In the genomic region with DNA sequence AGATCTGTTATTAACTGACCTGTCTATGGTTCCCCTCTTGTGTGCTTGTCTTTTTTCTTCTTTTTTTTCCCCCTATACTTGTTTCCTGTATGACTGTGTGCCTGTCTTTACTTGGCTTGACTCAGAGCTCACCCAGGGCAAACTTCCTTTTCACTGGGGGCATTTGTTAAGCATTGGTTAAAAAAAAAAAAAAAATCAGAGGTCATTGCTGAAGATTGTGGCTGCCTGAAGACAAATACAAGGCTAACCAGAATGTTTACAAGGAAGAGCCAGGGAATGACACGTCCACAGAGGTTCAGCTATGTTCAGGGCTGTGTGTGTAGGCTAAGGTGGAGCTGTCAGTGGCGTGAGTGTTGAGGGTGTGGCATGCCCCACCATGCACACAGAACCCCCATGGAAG, we compare ENCODE assay signal across 10 cellular contexts. TPM values are rescaled to one million over a fixed set of nuclear protein-coding genes. Genes with fewer than 3 reads are reported as not detected.
DNase-seq lines count a peak whose midpoint lies in the region; ATAC-seq, FAIRE-seq and TF ChIP-seq lines count a peak whose summit lies in the region.
"Had no signal": no experiment of that assay in that cellular context is flagged by ENCODE, and none has a peak within 500 bp of the region (broad histone marks: within the 10 kb centered on the region; RNA-seq: fewer than 3 reads in every experiment).

No MANE protein-coding gene starts in this region.

- peak overlapping the region; percentile 21 for H2AFZ ChIP-seq in mammary epithelial cell (ENCODE audit: low read depth, low read length)
- no peak overlapping the region for H2AFZ ChIP-seq in HepG2 (ENCODE audit: low read length)

- peak overlapping the region; percentile 12 for H3K4me3 Mint-ChIP-seq in Caco-2 (ENCODE audit: unreplicated experiment)
- H3K4me3 Mint-ChIP-seq in activated T-cell treated with anti-CD3 and anti-CD28 coated beads, Interleukin-2, amount 50 U/mL, for 4 hours = no peak overlapping the region

- no peak overlapping the region for H3K9ac ChIP-seq in mammary epithelial cell (ENCODE audit: insufficient read depth, low read length)
- H3K9ac ChIP-seq in HepG2 (ENCODE audit: insufficient read depth, low read depth, low read length) = no peak overlapping the region

- H3K36me3 Mint-ChIP-seq in Caco-2 (ENCODE audit: insufficient read depth, unreplicated experiment) = peaks cover 29% of the 10 kb centered on the region
- peaks cover 22% of the 10 kb centered on the region for H3K36me3 Mint-ChIP-seq in activated T-cell treated with anti-CD3 and anti-CD28 coated beads, Interleukin-2, amount 50 U/mL, for 4 hours (ENCODE audit: insufficient read depth)

- dilution Hi-C loops in mammary epithelial cell (cut with HindIII; ENCODE audit: low sequenced_read_pairs) = no loop called here

- H4K20me1 ChIP-seq in mammary epithelial cell (ENCODE audit: insufficient read depth, low read length) (no peaks in the 10 kb centered on the region), HepG2 (ENCODE audit: insufficient read depth, low read length) (no peaks in the 10 kb centered on the region)

- TF ChIP-seq CTCF in Caco-2 (IDR thresholded peaks at IDR 0.05; ENCODE audit: insufficient read depth in 1 of 2, low read depth in 1 of 2, low read length in 1 of 2, severe bottlenecking in 1 of 2, unreplicated experiment in 1 of 2) (no peak), mammary epithelial cell (conservative IDR thresholded peaks at IDR 0.05 in 1 of 2, IDR thresholded peaks at IDR 0.05 in 1 of 2; ENCODE audit: extremely low read depth in 1 of 2, insufficient read depth in 1 of 2, low read depth in 1 of 2, low read length in 2 of 2) (no peak), HepG2 (CRISPR knock-in tag; IDR thresholded peaks at IDR 0.05) (no peak), heart left ventricle (IDR thresholded peaks at IDR 0.05) (no peak)

- TF ChIP-seq EP300 in HepG2 (IDR thresholded peaks at IDR 0.05; ENCODE audit: low read depth in 2 of 2, low read length in 2 of 2) (no peak), HepG2 (CRISPR knock-in tag; IDR thresholded peaks at IDR 0.05; ENCODE audit: borderline replicate concordance) (no peak)

- peaks cover 68% of the 10 kb centered on the region for H3K79me2 ChIP-seq in mammary epithelial cell (ENCODE audit: insufficient read depth, low read length)
- H3K79me2 ChIP-seq in HepG2 (ENCODE audit: insufficient read depth, low read length) = peaks cover 5% of the 10 kb centered on the region

- CTCF ChIA-PET in Caco-2 (lab: Charles Lee) (interaction anchor here (1.4 kb wide), 1 partner anchor 40 kb away, joined by 6 read pairs; no protein-coding TSS in a partner anchor), mammary epithelial cell (lab: Charles Lee; ENCODE audit: low non-redundant PET) (no interaction called here), HepG2 (lab: Yijun Ruan, JAX; ENCODE audit: low intra/inter-chr PET ratio, low total read pairs) (no interaction called here)

- 50% methylated on average over 1 of the region's 2 CpGs for WGBS in mammary epithelial cell (ENCODE audit: low coverage, missing lambda C conversion rate)
- 53% methylated on average over 2 of the region's 2 CpGs for WGBS in HepG2 (ENCODE audit: low lambda C conversion rate)
- WGBS in heart left ventricle, 4 donors = 78 to 88% (median 82%) methylated on average over 2 of the region's 2 CpGs

- no TSS peak for BruUV-seq in Caco-2 (replicated peaks; lab: Mats Ljungman, UMichigan)
- no TSS peak for BruUV-seq in mammary epithelial cell (replicated peaks; lab: Mats Ljungman, UMichigan)
- BruUV-seq in HepG2 (replicated peaks; lab: Mats Ljungman, UMichigan) = no TSS peak

- no peak for TF ChIP-seq POLR2A in HepG2 (IDR thresholded peaks at IDR 0.05; ENCODE audit: insufficient read depth in 1 of 2, low read depth in 2 of 2, low read length in 2 of 2)
- no peak for TF ChIP-seq POLR2A in heart left ventricle (IDR thresholded peaks at IDR 0.05)

- H3K9me3 ChIP-seq in Caco-2 (no peaks in the 10 kb centered on the region), MG63 (peaks cover 6% of the 10 kb centered on the region), mammary epithelial cell (replicated peaks; ENCODE audit: insufficient read depth, low read length) (no peaks in the 10 kb centered on the region), HepG2 (ENCODE audit: low read length) (no peaks in the 10 kb centered on the region), heart left ventricle (no peaks in the 10 kb centered on the region)

- DNase-seq in Caco-2 (no peak), MG63 (peak; percentile 17), mammary epithelial cell (peak; percentile 76), HepG2 (ENCODE audit: low spot score) (peak; percentile 46), heart left ventricle (no peak), NCI-H1048 (lab: John Stamatoyannopoulos, UW) (no peak)
- DNase-seq in activated T-cell treated with anti-CD3 and anti-CD28 coated beads, Interleukin-2, amount 50 U/mL, for 4 hours = no peak
- DNase-seq: NCI-H187 had no signal

- H3K4me2 ChIP-seq in mammary epithelial cell (ENCODE audit: insufficient read depth, low read depth, low read length) (peak overlapping the region; percentile 53), HepG2 (ENCODE audit: low read depth, low read length) (no peak overlapping the region)

- in situ Hi-C loops in mammary epithelial cell (cut with MboI; ENCODE audit: low sequenced_read_pairs in 2 of 2) = no loop called here
- in situ Hi-C loops in HepG2 (cut with HindIII; ENCODE audit: extremely low pct_ligation_motif_present, low pct_unique_long_range_greater_than_20kb) = no loop called here

- intact Hi-C loops in Caco-2 (cut with micrococcal nuclease; ENCODE audit: unreplicated experiment) (no loop called here), mammary epithelial cell (cut with micrococcal nuclease) (no loop called here), HepG2 (cut with micrococcal nuclease; ENCODE audit: unreplicated experiment) (no loop called here), heart left ventricle (cut with DNase I) (loop anchor here in 1 of 10 donors (5.0 kb wide), 1 partner anchor 44 kb away; no protein-coding TSS in a partner anchor)

- peaks cover 10% of the 10 kb centered on the region for H3K9me3 Mint-ChIP-seq in Caco-2 (ENCODE audit: unreplicated experiment)
- no peaks in the 10 kb centered on the region for H3K9me3 Mint-ChIP-seq in activated T-cell treated with anti-CD3 and anti-CD28 coated beads, Interleukin-2, amount 50 U/mL, for 4 hours

- H3K36me3 ChIP-seq in Caco-2 (ENCODE audit: control insufficient read depth, insufficient read depth, low read length) = peaks cover 2% of the 10 kb centered on the region
- no peaks in the 10 kb centered on the region; the same call in 1 of the 2 replicates for H3K36me3 ChIP-seq in MG63
- no peaks in the 10 kb centered on the region for H3K36me3 ChIP-seq in mammary epithelial cell (ENCODE audit: insufficient read depth, low read length)
- peaks cover 4 to 16% of the 10 kb centered on the region in 2 experiments for H3K36me3 ChIP-seq in HepG2 (replicated peaks in 1 of 2; ENCODE audit: control insufficient read depth in 1 of 2, insufficient read depth in 2 of 2, low read length in 2 of 2)
- peaks cover 0 to 23% (median 9%) of the 10 kb centered on the region in 9 donors for H3K36me3 ChIP-seq in heart left ventricle

- H3K27ac ChIP-seq in mammary epithelial cell (ENCODE audit: insufficient read depth, low read depth, low read length) = peak overlapping the region; percentile 67
- H3K27ac ChIP-seq in HepG2 (ENCODE audit: extremely low read length, insufficient read depth, low read length) = peak overlapping the region; percentile 39
- no peak overlapping the region for H3K27ac ChIP-seq in heart left ventricle
- H3K27ac ChIP-seq: C4-2B had no signal

- no peak for FAIRE-seq in HepG2 (lab: Jason Lieb, UNC)

- POLR2A ChIA-PET in Caco-2 (lab: Charles Lee) = interaction anchor here (0.5 kb wide), 1 partner anchor 65 kb away, joined by 3 read pairs; no protein-coding TSS in a partner anchor
- POLR2A ChIA-PET in HepG2 (lab: Yijun Ruan, JAX) = interaction anchor here (0.9 kb wide), 1 partner anchor 47 kb away, joined by 3 read pairs; the partner anchor contains the start of gene LNX2

- H3K4me3 ChIP-seq in Caco-2 (ENCODE audit: low read depth, low read length) (no peak overlapping the region), MG63 (no peak overlapping the region), mammary epithelial cell (replicated peaks in 1 of 3; ENCODE audit: insufficient read depth in 1 of 3, low read depth in 2 of 3, low read length in 3 of 3) (no peak overlapping the region), HepG2 (replicated peaks in 1 of 3; ENCODE audit: insufficient read depth in 1 of 3, low read depth in 2 of 3, low read length in 3 of 3) (no peak overlapping the region), heart left ventricle (no peak overlapping the region)

- H3K27ac Mint-ChIP-seq in Caco-2 (ENCODE audit: unreplicated experiment) = peak overlapping the region; percentile 59

- ATAC-seq in HepG2 (peak; percentile 74), heart left ventricle (no peak), HG03521 (IDR thresholded peaks at IDR 0.05; ENCODE audit: unreplicated experiment) (no peak)
- no peak for ATAC-seq in activated T-cell treated with anti-CD3 and anti-CD28 coated beads, Interleukin-2, amount 50 U/mL, for 4 hours

- H3K27me3 ChIP-seq in Caco-2 (replicated peaks; ENCODE audit: control insufficient read depth, insufficient read depth, low read length) (no peaks in the 10 kb centered on the region), MG63 (no peaks in the 10 kb centered on the region), mammary epithelial cell (ENCODE audit: insufficient read depth, low read length) (no peaks in the 10 kb centered on the region), HepG2 (ENCODE audit: control insufficient read depth in 1 of 2, insufficient read depth in 2 of 2, low read length in 2 of 2) (no peaks in the 10 kb centered on the region), heart left ventricle (no peaks in the 10 kb centered on the region)

- no peaks in the 10 kb centered on the region for H3K4me1 ChIP-seq in Caco-2
- peaks cover 25% of the 10 kb centered on the region for H3K4me1 ChIP-seq in mammary epithelial cell (ENCODE audit: insufficient read depth, low read length)
- peaks cover 19% of the 10 kb centered on the region for H3K4me1 ChIP-seq in HepG2 (ENCODE audit: insufficient read depth, low read length)
- H3K4me1 ChIP-seq in heart left ventricle = peaks cover 0 to 7% (median under 1%) of the 10 kb centered on the region in 12 donors

- peaks cover 11% of the 10 kb centered on the region for H3K4me1 Mint-ChIP-seq in Caco-2 (ENCODE audit: low read depth, unreplicated experiment)
- H3K4me1 Mint-ChIP-seq in activated T-cell treated with anti-CD3 and anti-CD28 coated beads, Interleukin-2, amount 50 U/mL, for 4 hours (ENCODE audit: low read depth) = peaks cover 22% of the 10 kb centered on the region

- no peak for TF ChIP-seq RAD21 in HepG2 (CRISPR knock-in tag; IDR thresholded peaks at IDR 0.05)

- H3K27me3 Mint-ChIP-seq in Caco-2 (ENCODE audit: insufficient read depth, unreplicated experiment) = no peaks in the 10 kb centered on the region
- H3K27me3 Mint-ChIP-seq in activated T-cell treated with anti-CD3 and anti-CD28 coated beads, Interleukin-2, amount 50 U/mL, for 4 hours (ENCODE audit: low read depth) = no peaks in the 10 kb centered on the region

RNA-seq across cellular contexts. Expression of gene LNX2, which starts 47.1 kb away (rescaled TPM):
- total RNA-seq in Caco-2 (2022) (23.8 and 24.4 TPM in 2 replicates), mammary epithelial cell (10 to 100 TPM; 16.1 to 26.3 TPM), HepG2 (2016; rRNA removed; fragmentation: Illumina TruSeq; extraction: Trizol) (9.7 and 13.1 TPM in 2 replicates), heart left ventricle (10 to 100 TPM; 10.7 to 18.7 (median 14.9) TPM)
- 4.0 and 7.5 TPM in 2 replicates for total RNA-seq in MG63 (2014; rRNA removed; shearing (Covaris generic); ENCODE audit: low replicate concordance)
- polyA plus RNA-seq in mammary epithelial cell (10.0 TPM), HepG2 (2011; rRNA removed) (8.1 and 9.2 TPM in 2 replicates), heart left ventricle (1 to 10 TPM; 3.6 to 9.3 TPM)
- polyA minus RNA-seq in mammary epithelial cell = 24.8 TPM
- 3.3 and 3.9 TPM in 2 replicates for total RNA-seq in HepG2 (2016; cell fraction: cytosol; rRNA removed; fragmentation: Illumina TruSeq; extraction: Trizol; ENCODE audit: low read depth)
- total RNA-seq in HepG2 (2016; cell fraction: insoluble cytoplasmic fraction; rRNA removed; fragmentation: Illumina TruSeq; extraction: Trizol) = 9.5 and 13.3 TPM in 2 replicates
- total RNA-seq in HepG2 (2016; cell fraction: membrane; rRNA removed; fragmentation: Illumina TruSeq; extraction: Trizol) = 4.9 and 5.9 TPM in 2 replicates
- total RNA-seq in HepG2 (2016; cell fraction: nucleus; rRNA removed; fragmentation: Illumina TruSeq; extraction: Trizol) = 9.0 and 9.9 TPM in 2 replicates
- 5.4 and 6.7 TPM in 2 replicates for polyA plus RNA-seq in HepG2 (2011; cell fraction: cytosol; rRNA removed)
- 4.8 and 5.3 TPM in 2 replicates for polyA plus RNA-seq in HepG2 (2011; cell fraction: nucleus; rRNA removed)
- 6.9 and 8.2 TPM in 2 replicates for polyA plus RNA-seq in HepG2 (2012)
- polyA plus RNA-seq in HepG2 (2016; cell fraction: cytosol; fragmentation: Illumina TruSeq; extraction: Trizol; ENCODE audit: low read depth) = 0.50 and 0.63 TPM in 2 replicates
- 14.1 and 14.2 TPM in 2 replicates for polyA plus RNA-seq in HepG2 (2016; cell fraction: insoluble cytoplasmic fraction; fragmentation: Illumina TruSeq; extraction: Trizol; ENCODE audit: low read depth)
- 2.3 and 3.1 TPM in 2 replicates for polyA plus RNA-seq in HepG2 (2016; cell fraction: membrane; fragmentation: Illumina TruSeq; extraction: Trizol; ENCODE audit: low read depth)
- 7.6 and 7.8 TPM in 2 replicates for polyA plus RNA-seq in HepG2 (2016; cell fraction: nucleus; fragmentation: Illumina TruSeq; extraction: Trizol; ENCODE audit: insufficient read depth, low read depth)
- polyA minus RNA-seq in HepG2 (2011; rRNA and poly(A)+ RNA removed; ENCODE audit: low replicate concordance) = 11.6 and 15.0 TPM in 2 replicates
- 12.0 and 13.0 TPM in 2 replicates for polyA minus RNA-seq in HepG2 (2011; cell fraction: cytosol; rRNA and poly(A)+ RNA removed)
- polyA minus RNA-seq in HepG2 (2011; cell fraction: nucleus; rRNA and poly(A)+ RNA removed) = 24.6 and 26.7 TPM in 2 replicates
- 1 to 10 TPM; 2.8 to 3.4 (median 2.8) TPM for total RNA-seq in activated T-cell treated with anti-CD3 and anti-CD28 coated beads, Interleukin-2, amount 50 U/mL, for 4 hours

RNA-seq across cellular contexts. Expression of gene POLR1D, which starts 48.4 kb away (rescaled TPM):
- total RNA-seq in Caco-2 (2022) (198 and 201 TPM in 2 replicates), mammary epithelial cell (100 to 1,000 TPM in 1 of 2 donors, 10 to 100 TPM in 1; 89.0 to 140 TPM), HepG2 (2016; rRNA removed; fragmentation: Illumina TruSeq; extraction: Trizol) (181 and 183 TPM in 2 replicates), heart left ventricle (100 to 1,000 TPM in 2 of 9 donors, 10 to 100 TPM in 7; 70.1 to 103 (median 87.4) TPM)
- 138 and 145 TPM in 2 replicates for total RNA-seq in MG63 (2014; rRNA removed; shearing (Covaris generic); ENCODE audit: low replicate concordance)
- polyA plus RNA-seq in mammary epithelial cell (134 TPM), HepG2 (2011; rRNA removed) (406 and 490 TPM in 2 replicates), heart left ventricle (100 to 1,000 TPM in 1 of 2 donors, 10 to 100 TPM in 1; 68.4 to 152 TPM)
- 75.5 TPM for polyA minus RNA-seq in mammary epithelial cell
- 246 and 252 TPM in 2 replicates for total RNA-seq in HepG2 (2016; cell fraction: cytosol; rRNA removed; fragmentation: Illumina TruSeq; extraction: Trizol; ENCODE audit: low read depth)
- 190 and 194 TPM in 2 replicates for total RNA-seq in HepG2 (2016; cell fraction: insoluble cytoplasmic fraction; rRNA removed; fragmentation: Illumina TruSeq; extraction: Trizol)
- total RNA-seq in HepG2 (2016; cell fraction: membrane; rRNA removed; fragmentation: Illumina TruSeq; extraction: Trizol) = 347 and 379 TPM in 2 replicates
- 101 and 102 TPM in 2 replicates for total RNA-seq in HepG2 (2016; cell fraction: nucleus; rRNA removed; fragmentation: Illumina TruSeq; extraction: Trizol)
- 328 and 389 TPM in 2 replicates for polyA plus RNA-seq in HepG2 (2011; cell fraction: cytosol; rRNA removed)
- polyA plus RNA-seq in HepG2 (2011; cell fraction: nucleus; rRNA removed) = 165 and 181 TPM in 2 replicates
- 441 and 562 TPM in 2 replicates for polyA plus RNA-seq in HepG2 (2012)
- polyA plus RNA-seq in HepG2 (2016; cell fraction: cytosol; fragmentation: Illumina TruSeq; extraction: Trizol; ENCODE audit: low read depth) = 296 and 321 TPM in 2 replicates
- polyA plus RNA-seq in HepG2 (2016; cell fraction: insoluble cytoplasmic fraction; fragmentation: Illumina TruSeq; extraction: Trizol; ENCODE audit: low read depth) = 226 and 233 TPM in 2 replicates
- polyA plus RNA-seq in HepG2 (2016; cell fraction: membrane; fragmentation: Illumina TruSeq; extraction: Trizol; ENCODE audit: low read depth) = 377 and 388 TPM in 2 replicates
- 205 and 216 TPM in 2 replicates for polyA plus RNA-seq in HepG2 (2016; cell fraction: nucleus; fragmentation: Illumina TruSeq; extraction: Trizol; ENCODE audit: insufficient read depth, low read depth)
- polyA minus RNA-seq in HepG2 (2011; rRNA and poly(A)+ RNA removed; ENCODE audit: low replicate concordance) = 26.6 and 51.6 TPM in 2 replicates
- 99.7 and 122 TPM in 2 replicates for polyA minus RNA-seq in HepG2 (2011; cell fraction: cytosol; rRNA and poly(A)+ RNA removed)
- 54.1 and 77.7 TPM in 2 replicates for polyA minus RNA-seq in HepG2 (2011; cell fraction: nucleus; rRNA and poly(A)+ RNA removed)
- total RNA-seq in activated T-cell treated with anti-CD3 and anti-CD28 coated beads, Interleukin-2, amount 50 U/mL, for 4 hours = 100 to 1,000 TPM; 129 to 146 (median 135) TPM

Comparison
In these comparisons a context has a peak if more than half of its experiments do, and no peak if none do; other contexts are left out.
1. DNase-seq: peak in MG63 (single experiment), mammary epithelial cell (single experiment) and HepG2 (single experiment); none in Caco-2 (0 of 2), heart left ventricle (0 of 5), NCI-H1048 (single experiment) and activated T-cell treated with anti-CD3 and anti-CD28 coated beads, Interleukin-2, amount 50 U/mL, for 4 hours (single experiment).
2. H3K27ac ChIP-seq: peak in mammary epithelial cell (single experiment) and HepG2 (single experiment); none in heart left ventricle (0 of 12).